2 cellular contexts compared by ENCODE assay signal in genomic region chr4:1247811-1248261, GRCh38.
TF ChIP-seq lines count a peak whose summit lies in the region.

No MANE protein-coding gene starts in this region.

TF ChIP-seq in K562, 482 proteins besides CTCF, POLR2A, EP300 and RAD21 (continued from another document and continues in another):
- TF ChIP-seq, protein P1, sequence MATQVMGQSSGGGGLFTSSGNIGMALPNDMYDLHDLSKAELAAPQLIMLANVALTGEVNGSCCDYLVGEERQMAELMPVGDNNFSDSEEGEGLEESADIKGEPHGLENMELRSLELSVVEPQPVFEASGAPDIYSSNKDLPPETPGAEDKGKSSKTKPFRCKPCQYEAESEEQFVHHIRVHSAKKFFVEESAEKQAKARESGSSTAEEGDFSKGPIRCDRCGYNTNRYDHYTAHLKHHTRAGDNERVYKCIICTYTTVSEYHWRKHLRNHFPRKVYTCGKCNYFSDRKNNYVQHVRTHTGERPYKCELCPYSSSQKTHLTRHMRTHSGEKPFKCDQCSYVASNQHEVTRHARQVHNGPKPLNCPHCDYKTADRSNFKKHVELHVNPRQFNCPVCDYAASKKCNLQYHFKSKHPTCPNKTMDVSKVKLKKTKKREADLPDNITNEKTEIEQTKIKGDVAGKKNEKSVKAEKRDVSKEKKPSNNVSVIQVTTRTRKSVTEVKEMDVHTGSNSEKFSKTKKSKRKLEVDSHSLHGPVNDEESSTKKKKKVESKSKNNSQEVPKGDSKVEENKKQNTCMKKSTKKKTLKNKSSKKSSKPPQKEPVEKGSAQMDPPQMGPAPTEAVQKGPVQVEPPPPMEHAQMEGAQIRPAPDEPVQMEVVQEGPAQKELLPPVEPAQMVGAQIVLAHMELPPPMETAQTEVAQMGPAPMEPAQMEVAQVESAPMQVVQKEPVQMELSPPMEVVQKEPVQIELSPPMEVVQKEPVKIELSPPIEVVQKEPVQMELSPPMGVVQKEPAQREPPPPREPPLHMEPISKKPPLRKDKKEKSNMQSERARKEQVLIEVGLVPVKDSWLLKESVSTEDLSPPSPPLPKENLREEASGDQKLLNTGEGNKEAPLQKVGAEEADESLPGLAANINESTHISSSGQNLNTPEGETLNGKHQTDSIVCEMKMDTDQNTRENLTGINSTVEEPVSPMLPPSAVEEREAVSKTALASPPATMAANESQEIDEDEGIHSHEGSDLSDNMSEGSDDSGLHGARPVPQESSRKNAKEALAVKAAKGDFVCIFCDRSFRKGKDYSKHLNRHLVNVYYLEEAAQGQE (CRISPR knock-in tag; IDR thresholded peaks at IDR 0.05; ENCODE audit: low read depth): no peak
- TF ChIP-seq ZNF23 (CRISPR knock-in tag; IDR thresholded peaks at IDR 0.05) (no peak), KAT7 (CRISPR knock-in tag; IDR thresholded peaks at IDR 0.05; ENCODE audit: borderline replicate concordance) (peak; percentile 78), HNRNPL (IDR thresholded peaks at IDR 0.05; ENCODE audit: low read depth, low read length) (peak; percentile 49; the same call in 1 of the 2 replicates), BHLHE40 (IDR thresholded peaks at IDR 0.05; ENCODE audit: low read length) (no peak), FOXK1 (CRISPR knock-in tag; IDR thresholded peaks at IDR 0.05; ENCODE audit: borderline replicate concordance) (no peak), NFE2 (IDR thresholded peaks at IDR 0.05; ENCODE audit: low read depth) (no peak), TEAD4 (IDR thresholded peaks at IDR 0.05; ENCODE audit: low read length) (no peak), TEAD4 (CRISPR knock-in tag; IDR thresholded peaks at IDR 0.05; ENCODE audit: borderline replicate concordance) (no peak), ZHX1 (conservative IDR thresholded peaks at IDR 0.05; ENCODE audit: low read length) (no peak), DIDO1 (tag; IDR thresholded peaks at IDR 0.05; ENCODE audit: low read depth) (no peak), CHD1 (IDR thresholded peaks at IDR 0.05; ENCODE audit: low read length) (peak; percentile 64), XRCC3 (IDR thresholded peaks at IDR 0.05) (no peak), FOXO4 (CRISPR knock-in tag; IDR thresholded peaks at IDR 0.05) (no peak; the same call in 1 of the 2 replicates), SAP30 (IDR thresholded peaks at IDR 0.05; ENCODE audit: borderline replicate concordance, insufficient read depth, low read depth, low read length, poor library complexity, severe bottlenecking) (peak; percentile 54), POLR2G (IDR thresholded peaks at IDR 0.05; ENCODE audit: low read depth, low read length) (peak; percentile 78; the same call in 1 of the 2 replicates), JUN (IDR thresholded peaks at IDR 0.05; ENCODE audit: borderline replicate concordance, low read depth, low read length) (no peak), JUN (CRISPR knock-in tag; IDR thresholded peaks at IDR 0.05; ENCODE audit: borderline replicate concordance) (no peak), ZNF134 (CRISPR knock-in tag; conservative IDR thresholded peaks at IDR 0.05) (no peak), ZNF384 (IDR thresholded peaks at IDR 0.05; ENCODE audit: low read depth, low read length) (no peak), NFRKB (IDR thresholded peaks at IDR 0.05; ENCODE audit: low read depth) (peak; percentile 41; the same call in 1 of the 2 replicates), TAF9B (IDR thresholded peaks at IDR 0.05; ENCODE audit: partially characterized antibody) (no peak)

TF ChIP-seq in HepG2, 621 proteins besides CTCF, POLR2A, EP300 and RAD21 (continued from another document and continues in another):
- TF ChIP-seq ELK4 (CRISPR knock-in tag; IDR thresholded peaks at IDR 0.05; ENCODE audit: borderline replicate concordance) (no peak), SP140L (CRISPR knock-in tag; IDR thresholded peaks at IDR 0.05; ENCODE audit: borderline replicate concordance) (no peak), LCORL (IDR thresholded peaks at IDR 0.05) (no peak), LCORL (CRISPR knock-in tag; IDR thresholded peaks at IDR 0.05) (no peak), ZNF557 (CRISPR knock-in tag; IDR thresholded peaks at IDR 0.05) (no peak), ZBTB1 (CRISPR knock-in tag; IDR thresholded peaks at IDR 0.05; ENCODE audit: borderline replicate concordance) (no peak), ZMYM3 (CRISPR knock-in tag; IDR thresholded peaks at IDR 0.05) (no peak), HMG20B (CRISPR knock-in tag; conservative IDR thresholded peaks at IDR 0.05) (0 out of 2 replicates have a peak, but pooled peaks have one; percentile 3), ZNF431 (CRISPR knock-in tag; IDR thresholded peaks at IDR 0.05; ENCODE audit: borderline replicate concordance, low read depth) (no peak), ZNF605 (CRISPR knock-in tag; IDR thresholded peaks at IDR 0.05) (no peak), THYN1 (CRISPR knock-in tag; IDR thresholded peaks at IDR 0.05; ENCODE audit: borderline replicate concordance, low read depth) (no peak), ZNF549 (CRISPR knock-in tag; IDR thresholded peaks at IDR 0.05) (no peak), ZNF367 (CRISPR knock-in tag; IDR thresholded peaks at IDR 0.05; ENCODE audit: borderline replicate concordance) (no peak; the same call in 1 of the 2 replicates), TRIM24 (CRISPR knock-in tag; IDR thresholded peaks at IDR 0.05) (no peak), RCOR2 (CRISPR knock-in tag; IDR thresholded peaks at IDR 0.05) (no peak), SNAPC2 (CRISPR knock-in tag; IDR thresholded peaks at IDR 0.05) (no peak), ZNF629 (CRISPR knock-in tag; conservative IDR thresholded peaks at IDR 0.05) (no peak), ZNF891 (CRISPR knock-in tag; IDR thresholded peaks at IDR 0.05) (no peak), ZNF296 (CRISPR knock-in tag; conservative IDR thresholded peaks at IDR 0.05) (no peak), CREB1 (IDR thresholded peaks at IDR 0.05) (no peak), CREB1 (CRISPR knock-in tag; IDR thresholded peaks at IDR 0.05) (no peak), U2AF2 (IDR thresholded peaks at IDR 0.05; ENCODE audit: low read depth, low read length) (no peak), HNRNPK (IDR thresholded peaks at IDR 0.05; ENCODE audit: low read depth, low read length, poor library complexity, severe bottlenecking) (no peak), KLF9 (CRISPR knock-in tag; IDR thresholded peaks at IDR 0.05; ENCODE audit: low read depth) (no peak), ZNF709 (CRISPR knock-in tag; IDR thresholded peaks at IDR 0.05) (peak; percentile 33; the same call in 1 of the 2 replicates), PHF8 (CRISPR knock-in tag; IDR thresholded peaks at IDR 0.05) (peak; percentile 14; the same call in 1 of the 2 replicates), SATB2 (CRISPR knock-in tag; IDR thresholded peaks at IDR 0.05) (no peak), SOX6 (IDR thresholded peaks at IDR 0.05) (no peak), SOX6 (CRISPR knock-in tag; IDR thresholded peaks at IDR 0.05) (peak; percentile 34; the same call in 1 of the 2 replicates), ZNF703 (CRISPR knock-in tag; IDR thresholded peaks at IDR 0.05; ENCODE audit: borderline replicate concordance) (0 out of 2 replicates have a peak, but pooled peaks have one; percentile 10), ZNF414 (CRISPR knock-in tag; IDR thresholded peaks at IDR 0.05) (no peak), ZNF20 (CRISPR knock-in tag; IDR thresholded peaks at IDR 0.05) (no peak), ZNF75D (CRISPR knock-in tag; IDR thresholded peaks at IDR 0.05; ENCODE audit: borderline replicate concordance) (no peak), AGO2 (optimal IDR thresholded peaks at IDR 0.05; ENCODE audit: low read depth, low read length) (peak; percentile 85), MIXL1 (CRISPR knock-in tag; IDR thresholded peaks at IDR 0.05) (no peak)
- TF ChIP-seq, protein P2, sequence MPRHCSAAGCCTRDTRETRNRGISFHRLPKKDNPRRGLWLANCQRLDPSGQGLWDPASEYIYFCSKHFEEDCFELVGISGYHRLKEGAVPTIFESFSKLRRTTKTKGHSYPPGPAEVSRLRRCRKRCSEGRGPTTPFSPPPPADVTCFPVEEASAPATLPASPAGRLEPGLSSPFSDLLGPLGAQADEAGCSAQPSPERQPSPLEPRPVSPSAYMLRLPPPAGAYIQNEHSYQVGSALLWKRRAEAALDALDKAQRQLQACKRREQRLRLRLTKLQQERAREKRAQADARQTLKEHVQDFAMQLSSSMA (CRISPR knock-in tag; IDR thresholded peaks at IDR 0.05): no peak
- TF ChIP-seq, protein P3, sequence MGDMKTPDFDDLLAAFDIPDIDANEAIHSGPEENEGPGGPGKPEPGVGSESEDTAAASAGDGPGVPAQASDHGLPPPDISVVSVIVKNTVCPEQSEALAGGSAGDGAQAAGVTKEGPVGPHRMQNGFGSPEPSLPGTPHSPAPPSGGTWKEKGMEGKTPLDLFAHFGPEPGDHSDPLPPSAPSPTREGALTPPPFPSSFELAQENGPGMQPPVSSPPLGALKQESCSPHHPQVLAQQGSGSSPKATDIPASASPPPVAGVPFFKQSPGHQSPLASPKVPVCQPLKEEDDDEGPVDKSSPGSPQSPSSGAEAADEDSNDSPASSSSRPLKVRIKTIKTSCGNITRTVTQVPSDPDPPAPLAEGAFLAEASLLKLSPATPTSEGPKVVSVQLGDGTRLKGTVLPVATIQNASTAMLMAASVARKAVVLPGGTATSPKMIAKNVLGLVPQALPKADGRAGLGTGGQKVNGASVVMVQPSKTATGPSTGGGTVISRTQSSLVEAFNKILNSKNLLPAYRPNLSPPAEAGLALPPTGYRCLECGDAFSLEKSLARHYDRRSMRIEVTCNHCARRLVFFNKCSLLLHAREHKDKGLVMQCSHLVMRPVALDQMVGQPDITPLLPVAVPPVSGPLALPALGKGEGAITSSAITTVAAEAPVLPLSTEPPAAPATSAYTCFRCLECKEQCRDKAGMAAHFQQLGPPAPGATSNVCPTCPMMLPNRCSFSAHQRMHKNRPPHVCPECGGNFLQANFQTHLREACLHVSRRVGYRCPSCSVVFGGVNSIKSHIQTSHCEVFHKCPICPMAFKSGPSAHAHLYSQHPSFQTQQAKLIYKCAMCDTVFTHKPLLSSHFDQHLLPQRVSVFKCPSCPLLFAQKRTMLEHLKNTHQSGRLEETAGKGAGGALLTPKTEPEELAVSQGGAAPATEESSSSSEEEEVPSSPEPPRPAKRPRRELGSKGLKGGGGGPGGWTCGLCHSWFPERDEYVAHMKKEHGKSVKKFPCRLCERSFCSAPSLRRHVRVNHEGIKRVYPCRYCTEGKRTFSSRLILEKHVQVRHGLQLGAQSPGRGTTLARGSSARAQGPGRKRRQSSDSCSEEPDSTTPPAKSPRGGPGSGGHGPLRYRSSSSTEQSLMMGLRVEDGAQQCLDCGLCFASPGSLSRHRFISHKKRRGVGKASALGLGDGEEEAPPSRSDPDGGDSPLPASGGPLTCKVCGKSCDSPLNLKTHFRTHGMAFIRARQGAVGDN (CRISPR knock-in tag; IDR thresholded peaks at IDR 0.05): peak; percentile 54; the same call in 1 of the 2 replicates
- TF ChIP-seq, protein P4, sequence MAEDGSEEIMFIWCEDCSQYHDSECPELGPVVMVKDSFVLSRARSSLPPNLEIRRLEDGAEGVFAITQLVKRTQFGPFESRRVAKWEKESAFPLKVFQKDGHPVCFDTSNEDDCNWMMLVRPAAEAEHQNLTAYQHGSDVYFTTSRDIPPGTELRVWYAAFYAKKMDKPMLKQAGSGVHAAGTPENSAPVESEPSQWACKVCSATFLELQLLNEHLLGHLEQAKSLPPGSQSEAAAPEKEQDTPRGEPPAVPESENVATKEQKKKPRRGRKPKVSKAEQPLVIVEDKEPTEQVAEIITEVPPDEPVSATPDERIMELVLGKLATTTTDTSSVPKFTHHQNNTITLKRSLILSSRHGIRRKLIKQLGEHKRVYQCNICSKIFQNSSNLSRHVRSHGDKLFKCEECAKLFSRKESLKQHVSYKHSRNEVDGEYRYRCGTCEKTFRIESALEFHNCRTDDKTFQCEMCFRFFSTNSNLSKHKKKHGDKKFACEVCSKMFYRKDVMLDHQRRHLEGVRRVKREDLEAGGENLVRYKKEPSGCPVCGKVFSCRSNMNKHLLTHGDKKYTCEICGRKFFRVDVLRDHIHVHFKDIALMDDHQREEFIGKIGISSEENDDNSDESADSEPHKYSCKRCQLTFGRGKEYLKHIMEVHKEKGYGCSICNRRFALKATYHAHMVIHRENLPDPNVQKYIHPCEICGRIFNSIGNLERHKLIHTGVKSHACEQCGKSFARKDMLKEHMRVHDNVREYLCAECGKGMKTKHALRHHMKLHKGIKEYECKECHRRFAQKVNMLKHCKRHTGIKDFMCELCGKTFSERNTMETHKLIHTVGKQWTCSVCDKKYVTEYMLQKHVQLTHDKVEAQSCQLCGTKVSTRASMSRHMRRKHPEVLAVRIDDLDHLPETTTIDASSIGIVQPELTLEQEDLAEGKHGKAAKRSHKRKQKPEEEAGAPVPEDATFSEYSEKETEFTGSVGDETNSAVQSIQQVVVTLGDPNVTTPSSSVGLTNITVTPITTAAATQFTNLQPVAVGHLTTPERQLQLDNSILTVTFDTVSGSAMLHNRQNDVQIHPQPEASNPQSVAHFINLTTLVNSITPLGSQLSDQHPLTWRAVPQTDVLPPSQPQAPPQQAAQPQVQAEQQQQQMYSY (CRISPR knock-in tag; IDR thresholded peaks at IDR 0.05): no peak
- TF ChIP-seq, protein P5, sequence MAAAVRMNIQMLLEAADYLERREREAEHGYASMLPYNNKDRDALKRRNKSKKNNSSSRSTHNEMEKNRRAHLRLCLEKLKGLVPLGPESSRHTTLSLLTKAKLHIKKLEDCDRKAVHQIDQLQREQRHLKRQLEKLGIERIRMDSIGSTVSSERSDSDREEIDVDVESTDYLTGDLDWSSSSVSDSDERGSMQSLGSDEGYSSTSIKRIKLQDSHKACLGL (CRISPR knock-in tag; IDR thresholded peaks at IDR 0.05): 0 out of 2 replicates have a peak, but pooled peaks have one; percentile 5
- TF ChIP-seq, protein P6, sequence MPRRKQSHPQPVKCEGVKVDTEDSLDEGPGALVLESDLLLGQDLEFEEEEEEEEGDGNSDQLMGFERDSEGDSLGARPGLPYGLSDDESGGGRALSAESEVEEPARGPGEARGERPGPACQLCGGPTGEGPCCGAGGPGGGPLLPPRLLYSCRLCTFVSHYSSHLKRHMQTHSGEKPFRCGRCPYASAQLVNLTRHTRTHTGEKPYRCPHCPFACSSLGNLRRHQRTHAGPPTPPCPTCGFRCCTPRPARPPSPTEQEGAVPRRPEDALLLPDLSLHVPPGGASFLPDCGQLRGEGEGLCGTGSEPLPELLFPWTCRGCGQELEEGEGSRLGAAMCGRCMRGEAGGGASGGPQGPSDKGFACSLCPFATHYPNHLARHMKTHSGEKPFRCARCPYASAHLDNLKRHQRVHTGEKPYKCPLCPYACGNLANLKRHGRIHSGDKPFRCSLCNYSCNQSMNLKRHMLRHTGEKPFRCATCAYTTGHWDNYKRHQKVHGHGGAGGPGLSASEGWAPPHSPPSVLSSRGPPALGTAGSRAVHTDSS (CRISPR knock-in tag; conservative IDR thresholded peaks at IDR 0.05): no peak
